Comparison of ENCODE assay signal across 18 cellular contexts in the genomic region with DNA sequence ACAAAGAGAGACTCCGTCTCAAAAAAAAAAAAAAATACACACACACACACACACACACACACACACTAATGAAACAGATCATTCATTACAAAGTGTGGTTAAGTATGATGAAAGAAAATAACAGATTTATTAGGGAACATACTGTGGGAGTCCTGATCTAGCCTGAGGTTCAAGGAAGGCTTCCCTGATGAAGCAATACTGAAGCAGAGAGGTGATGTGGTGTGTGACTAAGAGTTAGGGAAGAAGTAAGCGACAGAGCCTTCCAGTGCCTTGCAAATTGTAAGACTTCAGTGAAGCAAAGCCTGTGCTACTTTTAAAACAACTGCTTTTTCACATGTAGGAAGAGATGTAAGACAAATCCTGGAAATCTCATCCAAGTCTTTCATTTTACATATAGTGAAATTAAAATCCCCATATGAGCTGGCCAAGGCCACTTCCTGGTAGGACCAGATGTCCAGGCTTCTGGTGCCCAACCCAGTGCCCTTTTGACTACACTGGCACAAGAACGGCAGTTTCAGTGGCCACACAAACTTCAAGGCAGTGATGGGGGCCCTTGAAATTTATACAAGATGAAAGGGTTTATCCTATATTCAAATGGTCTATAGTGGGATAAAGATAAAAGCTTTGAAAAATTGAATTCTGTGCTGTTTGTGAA.
DNase-seq lines count a peak whose midpoint lies in the region; ATAC-seq, FAIRE-seq and TF ChIP-seq lines count a peak whose summit lies in the region.
"Had no signal": no experiment of that assay in that cellular context is flagged by ENCODE, and none has a peak within 500 bp of the region (broad histone marks: within the 10 kb centered on the region; RNA-seq: fewer than 3 reads in every experiment).

No MANE protein-coding gene starts in this region.

- intact Hi-C loops in activated CD4-positive, alpha-beta T cell treated with anti-CD3 and anti-CD28 coated beads, Interleukin-2, amount 10 ng/mL, durations not matched to agents 24 days and 14 days (cut with micrococcal nuclease), result no loop called here

- no peak overlapping the region for H3K4me2 ChIP-seq in smooth muscle cell

- DNase-seq in MV-4-11 (lab: John Stamatoyannopoulos, UW) (peak; percentile 52), smooth muscle cell (lab: John Stamatoyannopoulos, UW; ENCODE audit: unreplicated experiment) (no peak), frontal cortex (ENCODE audit: low spot score in 2 of 2) (no peak)
- DNase-seq in activated CD4-positive, alpha-beta T cell treated with anti-CD3 and anti-CD28 coated beads, Interleukin-2, amount 10 ng/mL, durations not matched to agents 24 days and 14 days, result no peak
- DNase-seq in activated CD8-positive, alpha-beta memory T cell treated with anti-CD3 and anti-CD28 coated beads for 24 hours, result no peak
- DNase-seq: activated gamma-delta T cell treated with Interleukin-2 at 50 U/mL for 16 hours, aorta, GF-D8, MM.1S, naive B cell, spleen, transverse colon had no signal

- no peak for FAIRE-seq in frontal cortex (lab: Jason Lieb, UNC)

- H3K4me1 Mint-ChIP-seq in activated CD4-positive, alpha-beta T cell treated with anti-CD3 and anti-CD28 coated beads, Interleukin-2, amount 10 ng/mL, durations not matched to agents 24 days and 14 days, result no peaks in the 10 kb centered on the region

- H3K4me3 ChIP-seq in ectodermal cell (ENCODE audit: insufficient read depth, low read depth, low read length), result no peak overlapping the region
- H3K4me3 ChIP-seq in iPS-20b (ENCODE audit: low read length), result no peak overlapping the region
- H3K4me3 ChIP-seq in smooth muscle cell, result no peak overlapping the region
- H3K4me3 ChIP-seq: coronary artery, spleen, transverse colon had no signal

- H3K4me3 Mint-ChIP-seq in activated CD4-positive, alpha-beta T cell treated with anti-CD3 and anti-CD28 coated beads, Interleukin-2, amount 10 ng/mL, durations not matched to agents 24 days and 14 days, result no peak overlapping the region
- H3K4me3 Mint-ChIP-seq: B cell; naive B cell; stimulated activated memory B cell treated with anti-CD40 and anti-IgM and Interleukin-4, amounts not matched to agents 10 μg/mL and 1 μg/mL and 100 μg/mL, for 72 hours had no signal

- H3K27me3 ChIP-seq in ectodermal cell (ENCODE audit: control insufficient read depth, insufficient read depth, low read length, poor library complexity, severe bottlenecking) (no peaks in the 10 kb centered on the region), iPS-20b (ENCODE audit: insufficient read depth, low read length) (no peaks in the 10 kb centered on the region), smooth muscle cell (ENCODE audit: low read depth) (no peaks in the 10 kb centered on the region)
- H3K27me3 ChIP-seq: spleen, transverse colon had no signal

- peaks cover 53% of the 10 kb centered on the region for H3K4me1 ChIP-seq in ectodermal cell (ENCODE audit: control insufficient read depth, insufficient read depth, low read length)
- H3K4me1 ChIP-seq in iPS-20b (ENCODE audit: insufficient read depth, low read length), result peaks cover 64% of the 10 kb centered on the region
- peaks cover 53% of the 10 kb centered on the region for H3K4me1 ChIP-seq in smooth muscle cell (ENCODE audit: low read depth)

- no peaks in the 10 kb centered on the region for H3K36me3 Mint-ChIP-seq in activated CD4-positive, alpha-beta T cell treated with anti-CD3 and anti-CD28 coated beads, Interleukin-2, amount 10 ng/mL, durations not matched to agents 24 days and 14 days (ENCODE audit: low read depth)
- H3K36me3 Mint-ChIP-seq: naive B cell; stimulated activated memory B cell treated with anti-CD40 and anti-IgM and Interleukin-4, amounts not matched to agents 10 μg/mL and 1 μg/mL and 100 μg/mL, for 72 hours had no signal

- no peaks in the 10 kb centered on the region for H3K9me3 Mint-ChIP-seq in activated CD4-positive, alpha-beta T cell treated with anti-CD3 and anti-CD28 coated beads, Interleukin-2, amount 10 ng/mL, durations not matched to agents 24 days and 14 days

- H3K79me2 ChIP-seq in smooth muscle cell (ENCODE audit: low read depth), result peaks cover 15% of the 10 kb centered on the region

- no peak overlapping the region for H2AFZ ChIP-seq in smooth muscle cell (ENCODE audit: low read depth)

- H3K27ac Mint-ChIP-seq in activated CD4-positive, alpha-beta T cell treated with anti-CD3 and anti-CD28 coated beads, Interleukin-2, amount 10 ng/mL, durations not matched to agents 24 days and 14 days, result no peak overlapping the region
- H3K27ac Mint-ChIP-seq: B cell; naive B cell; stimulated activated memory B cell treated with anti-CD40 and anti-IgM and Interleukin-4, amounts not matched to agents 10 μg/mL and 1 μg/mL and 100 μg/mL, for 72 hours had no signal

- no peaks in the 10 kb centered on the region for H4K20me1 ChIP-seq in smooth muscle cell (ENCODE audit: low read depth)

- H3K36me3 ChIP-seq in ectodermal cell (ENCODE audit: control insufficient read depth, insufficient read depth, low read length), result peaks cover 6% of the 10 kb centered on the region
- no peaks in the 10 kb centered on the region for H3K36me3 ChIP-seq in iPS-20b (ENCODE audit: insufficient read depth, low read depth, low read length)
- no peaks in the 10 kb centered on the region for H3K36me3 ChIP-seq in smooth muscle cell (ENCODE audit: low read depth)
- H3K36me3 ChIP-seq: spleen, transverse colon had no signal

- H3K27me3 Mint-ChIP-seq in activated CD4-positive, alpha-beta T cell treated with anti-CD3 and anti-CD28 coated beads, Interleukin-2, amount 10 ng/mL, durations not matched to agents 24 days and 14 days, result no peaks in the 10 kb centered on the region

- WGBS in ectodermal cell, 2 experiments, result 77 to 91% methylated on average over 2 of the region's 3 CpGs
- 75% methylated on average over 3 of the region's 3 CpGs for WGBS in smooth muscle cell (ENCODE audit: low lambda C conversion rate)

- TF ChIP-seq CTCF in smooth muscle cell (IDR thresholded peaks at IDR 0.05; ENCODE audit: borderline replicate concordance, insufficient read depth, poor library complexity, severe bottlenecking), result no peak

- H3K9me3 ChIP-seq in ectodermal cell (ENCODE audit: control insufficient read depth, low read length), result no peaks in the 10 kb centered on the region
- no peaks in the 10 kb centered on the region for H3K9me3 ChIP-seq in iPS-20b (ENCODE audit: insufficient read depth, low read depth, low read length)
- no peaks in the 10 kb centered on the region for H3K9me3 ChIP-seq in smooth muscle cell (replicated peaks; ENCODE audit: low read depth)
- H3K9me3 ChIP-seq: spleen, transverse colon had no signal

- H3K27ac ChIP-seq in ectodermal cell (ENCODE audit: insufficient read depth, low read depth, low read length, poor library complexity, severe bottlenecking) (peak overlapping the region; percentile 98), iPS-20b (ENCODE audit: low read length) (peak overlapping the region; percentile 99), smooth muscle cell (ENCODE audit: low read depth) (peak overlapping the region; percentile 71)
- H3K27ac ChIP-seq: coronary artery, transverse colon had no signal

- H3K9ac ChIP-seq in iPS-20b (ENCODE audit: low read depth, low read length) (peak overlapping the region; percentile 78; the same call in 1 of the 2 replicates), smooth muscle cell (ENCODE audit: low read depth) (no peak overlapping the region)

- no peaks in the 10 kb centered on the region for H3F3A ChIP-seq in smooth muscle cell (ENCODE audit: low read depth)

- no peak for ATAC-seq in HG03469 (IDR thresholded peaks at IDR 0.05; ENCODE audit: unreplicated experiment)
- ATAC-seq: stimulated activated memory B cell treated with anti-CD40 and anti-IgM and Interleukin-4, amounts not matched to agents 10 μg/mL and 1 μg/mL and 100 μg/mL, for 72 hours had no signal
